In the genomic region with DNA sequence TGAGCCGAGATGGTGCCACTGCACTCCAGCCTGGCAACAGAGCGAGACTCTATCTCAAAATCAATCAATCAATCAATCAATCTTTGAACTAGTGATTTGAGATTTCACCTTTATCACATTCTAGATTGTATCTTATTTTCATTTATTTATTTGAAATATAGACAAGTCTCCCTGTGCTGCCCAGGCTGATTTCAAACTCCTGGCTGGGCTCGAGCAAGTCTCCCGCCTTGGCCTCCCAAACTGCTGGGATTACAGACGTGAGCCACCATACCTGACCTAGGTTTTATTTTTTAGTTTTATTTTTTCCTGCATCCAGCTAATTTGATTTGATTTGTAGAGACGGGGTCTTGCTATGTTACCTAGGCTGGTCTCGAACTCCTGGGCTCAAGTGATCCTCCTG, we compare ENCODE assay signal across 1 cellular context.
TF ChIP-seq lines count a peak whose summit lies in the region.

No MANE protein-coding gene starts in this region.

TF ChIP-seq in HepG2, 621 proteins besides CTCF, POLR2A, EP300 and RAD21:
- TF ChIP-seq IRX3 (CRISPR knock-in tag; IDR thresholded peaks at IDR 0.05; ENCODE audit: borderline replicate concordance, low read depth) (no peak), ZNF3 (CRISPR knock-in tag; IDR thresholded peaks at IDR 0.05) (no peak), ZNF337 (CRISPR knock-in tag; IDR thresholded peaks at IDR 0.05; ENCODE audit: borderline replicate concordance, low read depth) (no peak), SRSF9 (IDR thresholded peaks at IDR 0.05; ENCODE audit: borderline replicate concordance, insufficient read depth, low read depth, low read length, poor library complexity, severe bottlenecking) (no peak), ARHGAP35 (CRISPR knock-in tag; IDR thresholded peaks at IDR 0.05; ENCODE audit: borderline replicate concordance) (no peak), POLR2G (IDR thresholded peaks at IDR 0.05; ENCODE audit: low read depth, low read length) (peak; percentile 35), HIVEP1 (CRISPR knock-in tag; IDR thresholded peaks at IDR 0.05) (no peak), HDAC6 (IDR thresholded peaks at IDR 0.05; ENCODE audit: low read depth, low read length) (no peak), ZNF274 (CRISPR knock-in tag; IDR thresholded peaks at IDR 0.05) (no peak)
- TF ChIP-seq, protein P1, sequence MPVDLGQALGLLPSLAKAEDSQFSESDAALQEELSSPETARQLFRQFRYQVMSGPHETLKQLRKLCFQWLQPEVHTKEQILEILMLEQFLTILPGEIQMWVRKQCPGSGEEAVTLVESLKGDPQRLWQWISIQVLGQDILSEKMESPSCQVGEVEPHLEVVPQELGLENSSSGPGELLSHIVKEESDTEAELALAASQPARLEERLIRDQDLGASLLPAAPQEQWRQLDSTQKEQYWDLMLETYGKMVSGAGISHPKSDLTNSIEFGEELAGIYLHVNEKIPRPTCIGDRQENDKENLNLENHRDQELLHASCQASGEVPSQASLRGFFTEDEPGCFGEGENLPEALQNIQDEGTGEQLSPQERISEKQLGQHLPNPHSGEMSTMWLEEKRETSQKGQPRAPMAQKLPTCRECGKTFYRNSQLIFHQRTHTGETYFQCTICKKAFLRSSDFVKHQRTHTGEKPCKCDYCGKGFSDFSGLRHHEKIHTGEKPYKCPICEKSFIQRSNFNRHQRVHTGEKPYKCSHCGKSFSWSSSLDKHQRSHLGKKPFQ (CRISPR knock-in tag; IDR thresholded peaks at IDR 0.05; ENCODE audit: insufficient replicate concordance): peak; percentile 27
- TF ChIP-seq, protein P2, sequence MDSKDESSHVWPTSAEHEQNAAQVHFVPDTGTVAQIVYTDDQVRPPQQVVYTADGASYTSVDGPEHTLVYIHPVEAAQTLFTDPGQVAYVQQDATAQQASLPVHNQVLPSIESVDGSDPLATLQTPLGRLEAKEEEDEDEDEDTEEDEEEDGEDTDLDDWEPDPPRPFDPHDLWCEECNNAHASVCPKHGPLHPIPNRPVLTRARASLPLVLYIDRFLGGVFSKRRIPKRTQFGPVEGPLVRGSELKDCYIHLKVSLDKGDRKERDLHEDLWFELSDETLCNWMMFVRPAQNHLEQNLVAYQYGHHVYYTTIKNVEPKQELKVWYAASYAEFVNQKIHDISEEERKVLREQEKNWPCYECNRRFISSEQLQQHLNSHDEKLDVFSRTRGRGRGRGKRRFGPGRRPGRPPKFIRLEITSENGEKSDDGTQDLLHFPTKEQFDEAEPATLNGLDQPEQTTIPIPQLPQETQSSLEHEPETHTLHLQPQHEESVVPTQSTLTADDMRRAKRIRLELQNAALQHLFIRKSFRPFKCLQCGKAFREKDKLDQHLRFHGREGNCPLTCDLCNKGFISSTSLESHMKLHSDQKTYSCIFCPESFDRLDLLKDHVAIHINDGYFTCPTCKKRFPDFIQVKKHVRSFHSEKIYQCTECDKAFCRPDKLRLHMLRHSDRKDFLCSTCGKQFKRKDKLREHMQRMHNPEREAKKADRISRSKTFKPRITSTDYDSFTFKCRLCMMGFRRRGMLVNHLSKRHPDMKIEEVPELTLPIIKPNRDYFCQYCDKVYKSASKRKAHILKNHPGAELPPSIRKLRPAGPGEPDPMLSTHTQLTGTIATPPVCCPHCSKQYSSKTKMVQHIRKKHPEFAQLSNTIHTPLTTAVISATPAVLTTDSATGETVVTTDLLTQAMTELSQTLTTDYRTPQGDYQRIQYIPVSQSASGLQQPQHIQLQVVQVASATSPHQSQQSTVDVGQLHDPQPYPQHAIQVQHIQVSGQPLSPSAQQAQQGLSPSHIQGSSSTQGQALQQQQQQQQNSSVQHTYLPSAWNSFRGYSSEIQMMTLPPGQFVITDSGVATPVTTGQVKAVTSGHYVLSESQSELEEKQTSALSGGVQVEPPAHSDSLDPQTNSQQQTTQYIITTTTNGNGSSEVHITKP (CRISPR knock-in tag; IDR thresholded peaks at IDR 0.05; ENCODE audit: low read depth): no peak
- TF ChIP-seq, protein P3, sequence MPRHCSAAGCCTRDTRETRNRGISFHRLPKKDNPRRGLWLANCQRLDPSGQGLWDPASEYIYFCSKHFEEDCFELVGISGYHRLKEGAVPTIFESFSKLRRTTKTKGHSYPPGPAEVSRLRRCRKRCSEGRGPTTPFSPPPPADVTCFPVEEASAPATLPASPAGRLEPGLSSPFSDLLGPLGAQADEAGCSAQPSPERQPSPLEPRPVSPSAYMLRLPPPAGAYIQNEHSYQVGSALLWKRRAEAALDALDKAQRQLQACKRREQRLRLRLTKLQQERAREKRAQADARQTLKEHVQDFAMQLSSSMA (CRISPR knock-in tag; IDR thresholded peaks at IDR 0.05): no peak
